Comparison of ENCODE assay signal across 1 cellular context in the genomic region with DNA sequence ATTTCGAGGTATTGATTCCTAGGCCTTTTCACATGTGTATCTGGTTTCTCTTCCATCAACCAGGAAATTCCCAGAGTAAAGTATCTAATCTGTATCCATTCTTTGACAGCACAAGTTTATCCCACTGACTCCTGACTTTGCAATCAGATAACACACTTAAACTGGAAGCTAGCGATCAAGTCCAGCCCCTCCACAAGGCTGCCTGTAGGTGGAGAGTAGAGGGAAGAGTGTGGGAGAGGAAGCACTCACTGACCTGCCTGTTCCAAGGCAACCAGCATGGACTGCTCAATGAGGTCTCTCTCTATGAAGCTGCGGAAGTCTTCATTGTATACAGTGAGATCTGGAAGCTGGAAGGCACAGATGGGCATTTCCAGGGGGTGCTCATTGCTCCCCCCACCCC.
TF ChIP-seq lines count a peak whose summit lies in the region.

No MANE protein-coding gene starts in this region.

TF ChIP-seq in K562, 482 proteins besides CTCF, POLR2A, EP300 and RAD21:
- TF ChIP-seq MAFG (tag; conservative IDR thresholded peaks at IDR 0.05) (no peak), RAD51 (IDR thresholded peaks at IDR 0.05; ENCODE audit: borderline replicate concordance, low read depth) (no peak), XRCC3 (IDR thresholded peaks at IDR 0.05) (no peak), IRF2 (CRISPR knock-in tag; IDR thresholded peaks at IDR 0.05) (no peak), NR0B1 (IDR thresholded peaks at IDR 0.05; ENCODE audit: partially characterized antibody) (no peak), POLR2B (IDR thresholded peaks at IDR 0.05; ENCODE audit: low read depth, partially characterized antibody) (no peak), SRF (CRISPR knock-in tag; IDR thresholded peaks at IDR 0.05) (no peak), FOXP1 (CRISPR knock-in tag; IDR thresholded peaks at IDR 0.05) (no peak), TEAD1 (CRISPR knock-in tag; IDR thresholded peaks at IDR 0.05) (no peak), TCF7 (IDR thresholded peaks at IDR 0.05; ENCODE audit: borderline replicate concordance) (no peak), RBM17 (IDR thresholded peaks at IDR 0.05; ENCODE audit: borderline replicate concordance, low read depth, low read length) (no peak), TARDBP (IDR thresholded peaks at IDR 0.05) (no peak), HLTF (IDR thresholded peaks at IDR 0.05) (no peak), TEAD4 (IDR thresholded peaks at IDR 0.05; ENCODE audit: low read length) (no peak), TEAD4 (CRISPR knock-in tag; IDR thresholded peaks at IDR 0.05; ENCODE audit: borderline replicate concordance) (no peak), ZNF766 (CRISPR knock-in tag; conservative IDR thresholded peaks at IDR 0.05) (no peak), TEAD2 (tag; IDR thresholded peaks at IDR 0.05) (no peak), FOXJ2 (tag; IDR thresholded peaks at IDR 0.05) (no peak)
- TF ChIP-seq, protein P1, sequence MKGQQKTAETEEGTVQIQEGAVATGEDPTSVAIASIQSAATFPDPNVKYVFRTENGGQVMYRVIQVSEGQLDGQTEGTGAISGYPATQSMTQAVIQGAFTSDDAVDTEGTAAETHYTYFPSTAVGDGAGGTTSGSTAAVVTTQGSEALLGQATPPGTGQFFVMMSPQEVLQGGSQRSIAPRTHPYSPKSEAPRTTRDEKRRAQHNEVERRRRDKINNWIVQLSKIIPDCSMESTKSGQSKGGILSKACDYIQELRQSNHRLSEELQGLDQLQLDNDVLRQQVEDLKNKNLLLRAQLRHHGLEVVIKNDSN (CRISPR knock-in tag; IDR thresholded peaks at IDR 0.05) = no peak
